In the genomic region with DNA sequence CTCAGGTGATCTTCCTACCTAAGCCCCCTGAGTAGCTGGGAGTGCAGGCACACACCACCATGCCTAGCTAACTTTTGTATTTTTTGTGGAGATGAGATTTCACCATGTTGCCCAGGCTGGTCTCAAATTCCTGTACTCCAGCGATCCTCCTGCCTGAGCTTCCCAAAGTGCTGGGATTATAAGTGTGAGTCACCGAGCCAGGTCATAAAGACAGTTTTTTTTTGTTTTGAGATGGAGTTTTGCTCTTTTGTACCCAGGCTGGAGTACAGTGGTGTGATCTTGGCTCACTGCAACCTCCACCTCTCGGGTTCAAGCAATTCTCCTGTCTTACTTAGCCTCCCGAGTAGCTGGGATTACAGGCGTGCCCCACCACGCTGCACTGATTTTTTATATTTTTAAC, we compare ENCODE assay signal across 13 cellular contexts. TPM values are rescaled to one million over a fixed set of nuclear protein-coding genes. Genes with fewer than 3 reads are reported as not detected.
A peak's percentile ranks its signal among the peaks of the same experiment; 100 is the strongest.
DNase-seq lines count a peak whose midpoint lies in the region; ATAC-seq and TF ChIP-seq lines count a peak whose summit lies in the region.
"Had no signal": no experiment of that assay in that cellular context is flagged by ENCODE, and none has a peak within 500 bp of the region (broad histone marks: within the 10 kb centered on the region; RNA-seq: fewer than 3 reads in every experiment).

No MANE protein-coding gene starts in this region.

- ATAC-seq in foreskin keratinocyte: peak; percentile 56
- ATAC-seq: heart right ventricle had no signal

- no peak overlapping the region for H4K8ac ChIP-seq in neuronal stem cell (ENCODE audit: low read depth, low read length)

- H3K27ac ChIP-seq in foreskin keratinocyte (peak overlapping the region; percentile 63), neuronal stem cell (replicated peaks; ENCODE audit: low read length) (no peak overlapping the region)

- no peak overlapping the region for H2BK120ac ChIP-seq in neuronal stem cell (ENCODE audit: low read depth, low read length)

- no peak overlapping the region for H3K23ac ChIP-seq in neuronal stem cell (ENCODE audit: low read depth, low read length, poor library complexity)

- WGBS in neuronal stem cell (ENCODE audit: extremely low coverage in 2 of 2, insufficient read length in 2 of 2, insufficient replicate concordance in 1 of 2), 2 donors: no CpG with 5 or more reads among the region's 6 CpGs

- no peak overlapping the region for H2AK5ac ChIP-seq in neuronal stem cell (ENCODE audit: low read depth, low read length)

- H2BK12ac ChIP-seq in neuronal stem cell (ENCODE audit: low read length): no peak overlapping the region

- H3K4me2 ChIP-seq in neuronal stem cell (ENCODE audit: insufficient read depth, low read length, poor library complexity, severe bottlenecking): no peak overlapping the region

- H3K4ac ChIP-seq in neuronal stem cell (ENCODE audit: low read length): no peak overlapping the region

- no peak overlapping the region for H3K9ac ChIP-seq in neuronal stem cell (ENCODE audit: low read depth, low read length, poor library complexity)

- H3K4me1 ChIP-seq in foreskin keratinocyte (peaks cover 10% of the 10 kb centered on the region), neuronal stem cell (ENCODE audit: control insufficient read depth in 2 of 2, insufficient read depth in 1 of 2, low read depth in 1 of 2, low read length in 2 of 2) (peaks cover 0 to 2% of the 10 kb centered on the region in 2 donors)

- TF ChIP-seq CTCF in foreskin keratinocyte (conservative IDR thresholded peaks at IDR 0.05): no peak

- H3K79me1 ChIP-seq in neuronal stem cell (ENCODE audit: low read depth, low read length): peaks cover 9% of the 10 kb centered on the region

- H3K4me3 ChIP-seq in neuronal stem cell (ENCODE audit: low read length in 2 of 2): no peak overlapping the region
- H3K4me3 ChIP-seq: heart right ventricle, skin epidermis had no signal

- DNase-seq in NCI-H82 (lab: John Stamatoyannopoulos, UW) (peak; percentile 33), NCI-H82 treated with DMSO at 0.1 percent for 48 hours (lab: John Stamatoyannopoulos, UW; ENCODE audit: unreplicated experiment) (no peak), amniotic epithelial cell (ENCODE audit: low read depth) (peak; percentile 73), foreskin keratinocyte (peak; percentile 40 to 69), stromal cell of bone marrow (ENCODE audit: low read depth) (peak; percentile 50), neuronal stem cell (ENCODE audit: low spot score) (no peak), medulla oblongata (ENCODE audit: extremely low spot score) (no peak)
- DNase-seq in stimulated activated CD4-positive, alpha-beta T cell treated with anti-CD3 and anti-CD28 coated beads, Interleukin-4, amount 100 ng/mL, for 1 hour: no peak
- DNase-seq: activated T-cell treated with anti-CD3 and anti-CD28 coated beads, Interleukin-2, amount 50 U/mL, for 72 hours; DND-41; heart right ventricle; stimulated activated CD8-positive, alpha-beta memory T cell treated with anti-CD3 and anti-CD28 coated beads, Interleukin-4, amount 100 ng/mL, for 48 hours had no signal

- H3K9me3 ChIP-seq in neuronal stem cell (replicated peaks in 1 of 2; ENCODE audit: control insufficient read depth in 2 of 2, insufficient read depth in 1 of 2, low read depth in 1 of 2, low read length in 2 of 2): peaks cover 2% of the 10 kb centered on the region in 2 donors

- no peak overlapping the region for H4K91ac ChIP-seq in neuronal stem cell (ENCODE audit: low read depth, low read length, poor library complexity)

- no peak overlapping the region for H2BK5ac ChIP-seq in neuronal stem cell (ENCODE audit: low read length)

- H3K27me3 ChIP-seq in foreskin keratinocyte: no peaks in the 10 kb centered on the region
- H3K27me3 ChIP-seq in neuronal stem cell (ENCODE audit: control insufficient read depth in 3 of 3, insufficient read depth in 3 of 3, low read depth in 1 of 3, low read length in 3 of 3): no peaks in the 10 kb centered on the region
- H3K27me3 ChIP-seq: heart right ventricle had no signal

- no peak overlapping the region for H2AFZ ChIP-seq in neuronal stem cell (ENCODE audit: low read length)

- H3K18ac ChIP-seq in neuronal stem cell (ENCODE audit: low read length): no peak overlapping the region

- H3K36me3 ChIP-seq in neuronal stem cell (replicated peaks in 1 of 2; ENCODE audit: control insufficient read depth in 2 of 2, insufficient read depth in 2 of 2, low read length in 2 of 2): peaks cover 4 to 53% of the 10 kb centered on the region in 2 donors

- no peak overlapping the region for H2BK15ac ChIP-seq in neuronal stem cell (ENCODE audit: low read length)

- H3K14ac ChIP-seq in neuronal stem cell (ENCODE audit: low read length): no peak overlapping the region

RNA-seq across cellular contexts. Expression of a gene that starts 42.1 kb away (rescaled TPM):
- total RNA-seq in foreskin keratinocyte: 24.9 and 26.2 TPM in 2 replicates
- polyA plus RNA-seq in foreskin keratinocyte: 4.5 and 4.9 TPM in 2 replicates
- 22.0 TPM for polyA plus RNA-seq in neuronal stem cell (2013, experiment 1 of 2)
- polyA plus RNA-seq in neuronal stem cell (2013, experiment 2 of 2): 22.3 TPM

Comparison
In these comparisons a context has a peak if more than half of its experiments do, and no peak if none do; other contexts are left out.
1. DNase-seq: peak in NCI-H82 (single experiment), amniotic epithelial cell (single experiment), foreskin keratinocyte (2 of 2) and stromal cell of bone marrow (single experiment); none in NCI-H82 treated with DMSO at 0.1 percent for 48 hours (single experiment), stimulated activated CD4-positive, alpha-beta T cell treated with anti-CD3 and anti-CD28 coated beads, Interleukin-4, amount 100 ng/mL, for 1 hour (single experiment), neuronal stem cell (single experiment) and medulla oblongata (single experiment).